In genomic region chr17:48908047-48908843, GRCh38 we compare ENCODE assay signal across 1 cellular context.
TF ChIP-seq lines count a peak whose summit lies in the region.

Gene UBE2Z, plus strand, starts transcription at chr17:48908407. Its CDS starts 97 bp downstream, at chr17:48908504.

TF ChIP-seq in HepG2, 621 proteins besides CTCF, POLR2A, EP300 and RAD21 (continued from another document and continues in another):
- TF ChIP-seq KIAA2018 (CRISPR knock-in tag; IDR thresholded peaks at IDR 0.05; ENCODE audit: borderline replicate concordance) (no peak; the same call in 1 of the 2 replicates), SRY (CRISPR knock-in tag; IDR thresholded peaks at IDR 0.05) (no peak; the same call in 1 of the 2 replicates), AKNA (CRISPR knock-in tag; IDR thresholded peaks at IDR 0.05; ENCODE audit: borderline replicate concordance) (no peak), GZF1 (CRISPR knock-in tag; IDR thresholded peaks at IDR 0.05) (peak; percentile 85), FOXO4 (CRISPR knock-in tag; conservative IDR thresholded peaks at IDR 0.05) (no peak), ZNF563 (CRISPR knock-in tag; IDR thresholded peaks at IDR 0.05) (peak; percentile 66), ZNF251 (CRISPR knock-in tag; IDR thresholded peaks at IDR 0.05) (peak; percentile 76; the same call in 1 of the 2 replicates), KDM3A (CRISPR knock-in tag; IDR thresholded peaks at IDR 0.05; ENCODE audit: low read depth) (peak; percentile 98), REL (CRISPR knock-in tag; conservative IDR thresholded peaks at IDR 0.05) (no peak), HDAC2 (CRISPR knock-in tag; IDR thresholded peaks at IDR 0.05) (peak; percentile 88), SIN3B (IDR thresholded peaks at IDR 0.05; ENCODE audit: low read length) (peak; percentile 48), FLYWCH1 (CRISPR knock-in tag; IDR thresholded peaks at IDR 0.05) (0 out of 2 replicates have a peak, but pooled peaks have one; percentile 63), TAF1 (CRISPR knock-in tag; IDR thresholded peaks at IDR 0.05) (peak; percentile 96), SIN3A (IDR thresholded peaks at IDR 0.05; ENCODE audit: borderline replicate concordance, low read depth, low read length) (peak; percentile 90; the same call in 1 of the 2 replicates), NCOA2 (CRISPR knock-in tag; IDR thresholded peaks at IDR 0.05) (peak; percentile 63), NR2C2 (CRISPR knock-in tag; IDR thresholded peaks at IDR 0.05; ENCODE audit: borderline replicate concordance) (peak; percentile 81), SNAPC2 (CRISPR knock-in tag; IDR thresholded peaks at IDR 0.05) (no peak; the same call in 1 of the 2 replicates), PAXIP1 (CRISPR knock-in tag; conservative IDR thresholded peaks at IDR 0.05) (peak; percentile 61), SOX5 (CRISPR knock-in tag; IDR thresholded peaks at IDR 0.05; ENCODE audit: borderline replicate concordance) (peak; percentile 77), ELK4 (CRISPR knock-in tag; IDR thresholded peaks at IDR 0.05; ENCODE audit: borderline replicate concordance) (no peak), TBL1XR1 (IDR thresholded peaks at IDR 0.05; ENCODE audit: borderline replicate concordance, low read length, partially characterized antibody) (no peak), MIXL1 (CRISPR knock-in tag; IDR thresholded peaks at IDR 0.05) (peak; percentile 54; the same call in 1 of the 2 replicates), ZNF746 (CRISPR knock-in tag; IDR thresholded peaks at IDR 0.05) (no peak), ZSCAN30 (CRISPR knock-in tag; IDR thresholded peaks at IDR 0.05) (no peak), ZNF362 (CRISPR knock-in tag; IDR thresholded peaks at IDR 0.05; ENCODE audit: borderline replicate concordance) (no peak; the same call in 1 of the 2 replicates), ZNF572 (CRISPR knock-in tag; IDR thresholded peaks at IDR 0.05) (peak; percentile 81; the same call in 1 of the 2 replicates), BCL3 (CRISPR knock-in tag; IDR thresholded peaks at IDR 0.05) (peak; percentile 92)
- TF ChIP-seq, protein P1, sequence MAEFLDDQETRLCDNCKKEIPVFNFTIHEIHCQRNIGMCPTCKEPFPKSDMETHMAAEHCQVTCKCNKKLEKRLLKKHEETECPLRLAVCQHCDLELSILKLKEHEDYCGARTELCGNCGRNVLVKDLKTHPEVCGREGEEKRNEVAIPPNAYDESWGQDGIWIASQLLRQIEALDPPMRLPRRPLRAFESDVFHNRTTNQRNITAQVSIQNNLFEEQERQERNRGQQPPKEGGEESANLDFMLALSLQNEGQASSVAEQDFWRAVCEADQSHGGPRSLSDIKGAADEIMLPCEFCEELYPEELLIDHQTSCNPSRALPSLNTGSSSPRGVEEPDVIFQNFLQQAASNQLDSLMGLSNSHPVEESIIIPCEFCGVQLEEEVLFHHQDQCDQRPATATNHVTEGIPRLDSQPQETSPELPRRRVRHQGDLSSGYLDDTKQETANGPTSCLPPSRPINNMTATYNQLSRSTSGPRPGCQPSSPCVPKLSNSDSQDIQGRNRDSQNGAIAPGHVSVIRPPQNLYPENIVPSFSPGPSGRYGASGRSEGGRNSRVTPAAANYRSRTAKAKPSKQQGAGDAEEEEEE (CRISPR knock-in tag; IDR thresholded peaks at IDR 0.05; ENCODE audit: borderline replicate concordance), result no peak
- TF ChIP-seq, protein P2, sequence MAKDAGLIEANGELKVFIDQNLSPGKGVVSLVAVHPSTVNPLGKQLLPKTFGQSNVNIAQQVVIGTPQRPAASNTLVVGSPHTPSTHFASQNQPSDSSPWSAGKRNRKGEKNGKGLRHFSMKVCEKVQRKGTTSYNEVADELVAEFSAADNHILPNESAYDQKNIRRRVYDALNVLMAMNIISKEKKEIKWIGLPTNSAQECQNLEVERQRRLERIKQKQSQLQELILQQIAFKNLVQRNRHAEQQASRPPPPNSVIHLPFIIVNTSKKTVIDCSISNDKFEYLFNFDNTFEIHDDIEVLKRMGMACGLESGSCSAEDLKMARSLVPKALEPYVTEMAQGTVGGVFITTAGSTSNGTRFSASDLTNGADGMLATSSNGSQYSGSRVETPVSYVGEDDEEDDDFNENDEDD (CRISPR knock-in tag; IDR thresholded peaks at IDR 0.05; ENCODE audit: borderline replicate concordance), result peak; percentile 78; the same call in 1 of the 2 replicates
